Comparison of ENCODE assay signal across 1 cellular context in the genomic region with DNA sequence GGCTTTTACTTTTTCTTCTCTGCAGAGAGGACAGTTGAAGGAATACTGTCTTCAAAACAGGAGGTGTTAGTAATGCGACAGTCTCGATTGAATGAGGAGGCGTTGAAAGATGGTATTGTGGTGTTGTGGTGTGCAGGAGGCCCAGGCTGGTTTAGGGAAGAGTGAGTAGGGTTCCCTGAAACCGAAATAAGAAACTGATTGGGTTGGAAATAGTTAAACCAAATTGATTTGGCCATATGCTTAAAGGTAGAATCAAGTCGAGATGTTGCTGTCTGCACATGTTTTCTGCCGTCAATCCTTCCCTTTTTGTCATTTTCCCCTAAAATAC.
TF ChIP-seq lines count a peak whose summit lies in the region.

No MANE protein-coding gene starts in this region.

TF ChIP-seq in K562, 482 proteins besides CTCF, POLR2A, EP300 and RAD21 (continued from another document):
- TF ChIP-seq, protein P1, sequence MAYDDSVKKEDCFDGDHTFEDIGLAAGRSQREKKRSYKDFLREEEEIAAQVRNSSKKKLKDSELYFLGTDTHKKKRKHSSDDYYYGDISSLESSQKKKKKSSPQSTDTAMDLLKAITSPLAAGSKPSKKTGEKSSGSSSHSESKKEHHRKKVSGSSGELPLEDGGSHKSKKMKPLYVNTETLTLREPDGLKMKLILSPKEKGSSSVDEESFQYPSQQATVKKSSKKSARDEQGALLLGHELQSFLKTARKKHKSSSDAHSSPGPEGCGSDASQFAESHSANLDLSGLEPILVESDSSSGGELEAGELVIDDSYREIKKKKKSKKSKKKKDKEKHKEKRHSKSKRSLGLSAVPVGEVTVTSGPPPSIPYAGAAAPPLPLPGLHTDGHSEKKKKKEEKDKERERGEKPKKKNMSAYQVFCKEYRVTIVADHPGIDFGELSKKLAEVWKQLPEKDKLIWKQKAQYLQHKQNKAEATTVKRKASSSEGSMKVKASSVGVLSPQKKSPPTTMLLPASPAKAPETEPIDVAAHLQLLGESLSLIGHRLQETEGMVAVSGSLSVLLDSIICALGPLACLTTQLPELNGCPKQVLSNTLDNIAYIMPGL (CRISPR knock-in tag; IDR thresholded peaks at IDR 0.05), result no peak
- no peak for TF ChIP-seq POLR2AphosphoS2 (IDR thresholded peaks at IDR 0.05; ENCODE audit: low read length)
- TF ChIP-seq HBP1 (CRISPR knock-in tag; IDR thresholded peaks at IDR 0.05), result no peak
- no peak for TF ChIP-seq ZFP30 (CRISPR knock-in tag; IDR thresholded peaks at IDR 0.05; ENCODE audit: borderline replicate concordance)
- TF ChIP-seq LEF1 (IDR thresholded peaks at IDR 0.05), result no peak
- no peak for TF ChIP-seq ZNF133 (CRISPR knock-in tag; IDR thresholded peaks at IDR 0.05)
- peak; percentile 59 for TF ChIP-seq MEIS2 (IDR thresholded peaks at IDR 0.05; ENCODE audit: partially characterized antibody)
- TF ChIP-seq STAG1 (CRISPR knock-in tag; IDR thresholded peaks at IDR 0.05; ENCODE audit: borderline replicate concordance), result no peak
- no peak for TF ChIP-seq ZMIZ1 (IDR thresholded peaks at IDR 0.05; ENCODE audit: low read depth in 2 of 2, low read length in 2 of 2)
- no peak for TF ChIP-seq NFE2 (IDR thresholded peaks at IDR 0.05; ENCODE audit: low read depth)
- no peak for TF ChIP-seq STAT5B (CRISPR knock-in tag; IDR thresholded peaks at IDR 0.05)
- 0 out of 2 replicates have a peak, but pooled peaks have one; percentile 25 for TF ChIP-seq ZFX (CRISPR knock-in tag; IDR thresholded peaks at IDR 0.05)
- no peak for TF ChIP-seq CXXC5 (CRISPR knock-in tag; IDR thresholded peaks at IDR 0.05)
- TF ChIP-seq ZFP36 (IDR thresholded peaks at IDR 0.05; ENCODE audit: low read depth, low read length, partially characterized antibody), result no peak
- no peak for TF ChIP-seq ZNF507 (tag; conservative IDR thresholded peaks at IDR 0.05)
- peak; percentile 38; the same call in 1 of the 2 replicates for TF ChIP-seq EGR1 (conservative IDR thresholded peaks at IDR 0.05)
- no peak for TF ChIP-seq ZNF124 (CRISPR knock-in tag; IDR thresholded peaks at IDR 0.05)
- no peak for TF ChIP-seq GATAD2B (IDR thresholded peaks at IDR 0.05; ENCODE audit: borderline replicate concordance)
- TF ChIP-seq L3MBTL2 (IDR thresholded peaks at IDR 0.05), result no peak
- TF ChIP-seq SRF (CRISPR knock-in tag; IDR thresholded peaks at IDR 0.05), result no peak
- TF ChIP-seq, protein P2, sequence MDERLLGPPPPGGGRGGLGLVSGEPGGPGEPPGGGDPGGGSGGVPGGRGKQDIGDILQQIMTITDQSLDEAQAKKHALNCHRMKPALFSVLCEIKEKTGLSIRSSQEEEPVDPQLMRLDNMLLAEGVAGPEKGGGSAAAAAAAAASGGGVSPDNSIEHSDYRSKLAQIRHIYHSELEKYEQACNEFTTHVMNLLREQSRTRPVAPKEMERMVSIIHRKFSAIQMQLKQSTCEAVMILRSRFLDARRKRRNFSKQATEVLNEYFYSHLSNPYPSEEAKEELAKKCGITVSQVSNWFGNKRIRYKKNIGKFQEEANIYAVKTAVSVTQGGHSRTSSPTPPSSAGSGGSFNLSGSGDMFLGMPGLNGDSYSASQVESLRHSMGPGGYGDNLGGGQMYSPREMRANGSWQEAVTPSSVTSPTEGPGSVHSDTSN (CRISPR knock-in tag; IDR thresholded peaks at IDR 0.05; ENCODE audit: low read depth), result no peak
- TF ChIP-seq, protein P2 (tag; conservative IDR thresholded peaks at IDR 0.05; ENCODE audit: low read depth), result 0 out of 2 replicates have a peak, but pooled peaks have one; percentile 18
